1 cellular context compared by ENCODE assay signal in the genomic region with DNA sequence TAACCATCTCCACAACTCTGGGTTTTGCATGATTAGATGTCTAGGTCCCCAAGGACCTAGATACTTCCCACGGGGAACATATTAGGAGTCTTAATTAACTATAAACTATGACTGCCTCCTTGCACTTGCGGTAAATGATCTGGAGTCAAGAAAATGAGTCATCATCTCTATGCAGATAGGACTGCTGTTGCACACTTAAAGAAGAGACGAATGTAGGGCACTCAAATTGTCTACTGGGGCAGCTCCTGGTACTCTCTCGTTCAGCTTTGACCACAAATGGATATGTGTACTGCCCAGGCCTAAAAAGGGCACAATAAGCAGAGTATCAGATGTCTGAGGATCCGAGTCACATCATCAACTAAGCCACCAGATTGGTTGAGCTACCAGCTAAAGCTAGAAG.
TF ChIP-seq lines count a peak whose summit lies in the region.

No MANE protein-coding gene starts in this region.

TF ChIP-seq in IMR-90, 13 proteins besides CTCF, POLR2A, EP300 and RAD21:
- TF ChIP-seq MAZ (IDR thresholded peaks at IDR 0.05; ENCODE audit: borderline replicate concordance, low read depth, low read length): no peak
- no peak for TF ChIP-seq NFE2L2 (IDR thresholded peaks at IDR 0.05; ENCODE audit: low read depth, low read length)
- TF ChIP-seq CHD1 (IDR thresholded peaks at IDR 0.05; ENCODE audit: low read depth, low read length): no peak
- TF ChIP-seq MXI1 (IDR thresholded peaks at IDR 0.05; ENCODE audit: borderline replicate concordance, low read depth, low read length): no peak
- TF ChIP-seq CEBPB (IDR thresholded peaks at IDR 0.05; ENCODE audit: low read depth, low read length): no peak
- no peak for TF ChIP-seq ELK1 (IDR thresholded peaks at IDR 0.05; ENCODE audit: borderline replicate concordance, low read depth, low read length)
- no peak for TF ChIP-seq SMC3 (IDR thresholded peaks at IDR 0.05; ENCODE audit: low read depth, low read length)
- TF ChIP-seq RCOR1 (IDR thresholded peaks at IDR 0.05; ENCODE audit: insufficient replicate concordance, low read length): no peak
- no peak for TF ChIP-seq BHLHE40 (IDR thresholded peaks at IDR 0.05; ENCODE audit: low read depth, low read length)
- TF ChIP-seq FOS (IDR thresholded peaks at IDR 0.05; ENCODE audit: low read depth, low read length): no peak
